18 cellular contexts compared by ENCODE assay signal in genomic region chr3:194121881-194122280, GRCh38. TPM values are rescaled to one million over a fixed set of nuclear protein-coding genes. Genes with fewer than 3 reads are reported as not detected.
DNase-seq lines count a peak whose midpoint lies in the region; FAIRE-seq and TF ChIP-seq lines count a peak whose summit lies in the region.
"Had no signal": no experiment of that assay in that cellular context is flagged by ENCODE, and none has a peak within 500 bp of the region (broad histone marks: within the 10 kb centered on the region; RNA-seq: fewer than 3 reads in every experiment).

No MANE protein-coding gene starts in this region.

- no peak overlapping the region for H3K9ac ChIP-seq in astrocyte (ENCODE audit: low read length)

- peak overlapping the region; percentile 29 for H3K4me2 ChIP-seq in astrocyte (ENCODE audit: low read length)

- POLR2A ChIA-PET in MCF 10A (lab: Yijun Ruan, JAX), result no interaction called here

- no peak overlapping the region for H2AFZ ChIP-seq in astrocyte (ENCODE audit: low read depth, low read length)

- H3K36me3 ChIP-seq in breast epithelium (no peaks in the 10 kb centered on the region), astrocyte (ENCODE audit: insufficient read depth, low read length) (no peaks in the 10 kb centered on the region), kidney epithelial cell (ENCODE audit: control insufficient read depth, insufficient read depth, low read length) (no peaks in the 10 kb centered on the region)
- H3K36me3 ChIP-seq: Peyer's patch, right lobe of liver had no signal

- FAIRE-seq in astrocyte (lab: Jason Lieb, UNC), result no peak
- FAIRE-seq: GM12891 had no signal

- BruUV-seq in MCF 10A (replicated peaks; lab: Mats Ljungman, UMichigan), result no TSS peak

- no peaks in the 10 kb centered on the region for H3K79me2 ChIP-seq in astrocyte (ENCODE audit: insufficient read depth, low read length)

- no peak overlapping the region for H3K27ac Mint-ChIP-seq in MCF 10A (ENCODE audit: low read depth, unreplicated experiment)
- no peak overlapping the region for H3K27ac Mint-ChIP-seq in astrocyte (ENCODE audit: unreplicated experiment)
- H3K27ac Mint-ChIP-seq in osteocyte (ENCODE audit: unreplicated experiment), result no peak overlapping the region
- H3K27ac Mint-ChIP-seq in activated CD4-positive, alpha-beta T cell treated with anti-CD3 and anti-CD28 coated beads, Interleukin-2, amount 10 ng/mL, durations not matched to agents 24 days and 14 days, result no peak overlapping the region
- H3K27ac Mint-ChIP-seq: CD8-positive, alpha-beta memory T cell had no signal

- H3K9me3 Mint-ChIP-seq in MCF 10A (ENCODE audit: unreplicated experiment), result no peaks in the 10 kb centered on the region
- H3K9me3 Mint-ChIP-seq in astrocyte (ENCODE audit: unreplicated experiment), result peaks cover 7% of the 10 kb centered on the region
- no peaks in the 10 kb centered on the region for H3K9me3 Mint-ChIP-seq in osteocyte (ENCODE audit: unreplicated experiment)
- no peaks in the 10 kb centered on the region for H3K9me3 Mint-ChIP-seq in activated CD4-positive, alpha-beta T cell treated with anti-CD3 and anti-CD28 coated beads, Interleukin-2, amount 10 ng/mL, durations not matched to agents 24 days and 14 days
- H3K9me3 Mint-ChIP-seq: CD8-positive, alpha-beta memory T cell had no signal

- H4K20me1 ChIP-seq in astrocyte (ENCODE audit: insufficient read depth, low read length), result no peaks in the 10 kb centered on the region

- no peak for TF ChIP-seq POLR2A in breast epithelium (IDR thresholded peaks at IDR 0.05)

- intact Hi-C loops in MCF 10A (cut with micrococcal nuclease), result no loop called here
- intact Hi-C loops in breast epithelium (cut with DNase I; ENCODE audit: low total_unique reads), result no loop called here
- intact Hi-C loops in activated CD4-positive, alpha-beta T cell treated with anti-CD3 and anti-CD28 coated beads, Interleukin-2, amount 10 ng/mL, durations not matched to agents 24 days and 14 days (cut with micrococcal nuclease), result no loop called here

- H3K27me3 Mint-ChIP-seq in MCF 10A (ENCODE audit: insufficient read depth, unreplicated experiment), result peaks cover 11% of the 10 kb centered on the region
- peaks cover 86% of the 10 kb centered on the region for H3K27me3 Mint-ChIP-seq in astrocyte (ENCODE audit: low read depth, unreplicated experiment)
- H3K27me3 Mint-ChIP-seq in osteocyte (ENCODE audit: unreplicated experiment), result peaks cover 85% of the 10 kb centered on the region
- peaks cover 77% of the 10 kb centered on the region for H3K27me3 Mint-ChIP-seq in activated CD4-positive, alpha-beta T cell treated with anti-CD3 and anti-CD28 coated beads, Interleukin-2, amount 10 ng/mL, durations not matched to agents 24 days and 14 days

- H3K27ac ChIP-seq in breast epithelium, result no peak overlapping the region
- no peak overlapping the region for H3K27ac ChIP-seq in astrocyte (ENCODE audit: low read depth, low read length)
- H3K27ac ChIP-seq: right lobe of liver had no signal

- H3K4me1 Mint-ChIP-seq in MCF 10A (ENCODE audit: insufficient read depth, unreplicated experiment) (peaks cover 15% of the 10 kb centered on the region), astrocyte (ENCODE audit: low read depth, unreplicated experiment) (no peaks in the 10 kb centered on the region), osteocyte (ENCODE audit: unreplicated experiment) (no peaks in the 10 kb centered on the region)
- no peaks in the 10 kb centered on the region for H3K4me1 Mint-ChIP-seq in activated CD4-positive, alpha-beta T cell treated with anti-CD3 and anti-CD28 coated beads, Interleukin-2, amount 10 ng/mL, durations not matched to agents 24 days and 14 days
- H3K4me1 Mint-ChIP-seq: CD8-positive, alpha-beta memory T cell had no signal

- H3K36me3 Mint-ChIP-seq in MCF 10A (ENCODE audit: insufficient read depth, unreplicated experiment) (peaks cover 6% of the 10 kb centered on the region), astrocyte (ENCODE audit: low read depth, unreplicated experiment) (peaks cover 2% of the 10 kb centered on the region), osteocyte (ENCODE audit: unreplicated experiment) (no peaks in the 10 kb centered on the region)
- no peaks in the 10 kb centered on the region for H3K36me3 Mint-ChIP-seq in activated CD4-positive, alpha-beta T cell treated with anti-CD3 and anti-CD28 coated beads, Interleukin-2, amount 10 ng/mL, durations not matched to agents 24 days and 14 days (ENCODE audit: low read depth)
- H3K36me3 Mint-ChIP-seq: CD8-positive, alpha-beta memory T cell had no signal

- TF ChIP-seq CTCF in MCF 10A (IDR thresholded peaks at IDR 0.05; ENCODE audit: unreplicated experiment) (no peak), breast epithelium (IDR thresholded peaks at IDR 0.05) (no peak), astrocyte (IDR thresholded peaks at IDR 0.05; ENCODE audit: insufficient read depth, low read depth, low read length) (no peak), kidney epithelial cell (IDR thresholded peaks at IDR 0.05; ENCODE audit: insufficient read depth, low read length, poor library complexity, severe bottlenecking) (no peak), osteocyte (IDR thresholded peaks at IDR 0.05) (no peak)

- H3K4me1 ChIP-seq in breast epithelium, result no peaks in the 10 kb centered on the region
- H3K4me1 ChIP-seq in astrocyte (ENCODE audit: insufficient read depth, low read length), result peaks cover 11% of the 10 kb centered on the region

- H3K4me3 Mint-ChIP-seq in MCF 10A (ENCODE audit: unreplicated experiment), result no peak overlapping the region
- H3K4me3 Mint-ChIP-seq in astrocyte (ENCODE audit: unreplicated experiment), result no peak overlapping the region
- no peak overlapping the region for H3K4me3 Mint-ChIP-seq in osteocyte (ENCODE audit: unreplicated experiment)
- no peak overlapping the region for H3K4me3 Mint-ChIP-seq in activated CD4-positive, alpha-beta T cell treated with anti-CD3 and anti-CD28 coated beads, Interleukin-2, amount 10 ng/mL, durations not matched to agents 24 days and 14 days
- H3K4me3 Mint-ChIP-seq: CD8-positive, alpha-beta memory T cell had no signal

- H3K27me3 ChIP-seq in breast epithelium (no peaks in the 10 kb centered on the region), astrocyte (ENCODE audit: insufficient read depth, low read length) (peaks cover 20% of the 10 kb centered on the region), kidney epithelial cell (ENCODE audit: control insufficient read depth, insufficient read depth, low read length) (no peaks in the 10 kb centered on the region)
- H3K27me3 ChIP-seq: Peyer's patch, right lobe of liver had no signal

- H3K9me3 ChIP-seq in breast epithelium (no peaks in the 10 kb centered on the region), astrocyte (ENCODE audit: insufficient read depth, low read depth, low read length) (no peaks in the 10 kb centered on the region)
- H3K9me3 ChIP-seq: Peyer's patch, right lobe of liver had no signal

- CTCF ChIA-PET in MCF 10A (lab: Yijun Ruan, JAX), result no interaction called here

- no peak overlapping the region for H3K4me3 ChIP-seq in breast epithelium
- H3K4me3 ChIP-seq in astrocyte (ENCODE audit: insufficient read depth, low read depth, low read length), result no peak overlapping the region
- no peak overlapping the region for H3K4me3 ChIP-seq in kidney epithelial cell (ENCODE audit: low read depth, low read length)
- H3K4me3 ChIP-seq: Peyer's patch, right lobe of liver had no signal

- DNase-seq in MCF 10A (ENCODE audit: unreplicated experiment), result peak; percentile 27
- no peak for DNase-seq in breast epithelium (ENCODE audit: low spot score in 2 of 2)
- peak; percentile 81 for DNase-seq in astrocyte (ENCODE audit: low read depth)
- DNase-seq in kidney epithelial cell (ENCODE audit: low read depth), result peak; percentile 71
- DNase-seq in SIG-M5 treated with dmso at 0.1 percent for 504 hours (lab: John Stamatoyannopoulos, UW; ENCODE audit: unreplicated experiment), result no peak
- no peak for DNase-seq in osteocyte (ENCODE audit: extremely low spot score, unreplicated experiment)
- DNase-seq in activated CD4-positive, alpha-beta T cell treated with anti-CD3 and anti-CD28 coated beads, Interleukin-2, amount 10 ng/mL, durations not matched to agents 24 days and 14 days, result no peak
- DNase-seq in NCI-H69 (lab: John Stamatoyannopoulos, UW), result no peak
- DNase-seq: activated gamma-delta T cell treated with Interleukin-2 at 50 U/mL for 16 hours; CD8-positive, alpha-beta memory T cell; GOT3; NCI-H2029; NCI-H524 treated with DMSO at 0.1 percent for 48 hours; right lobe of liver; stimulated activated CD4-positive, alpha-beta T cell treated with anti-CD3 and anti-CD28 coated beads, Interleukin-4, amount 100 ng/mL, for 24 hours; T-helper 1 cell had no signal

RNA-seq across cellular contexts. Expression of gene HES1, which starts 14.1 kb away (rescaled TPM):
- total RNA-seq in MCF 10A (2022) (34.6 and 37.8 TPM in 2 replicates), breast epithelium (100 to 1,000 TPM in 1 of 3 donors, 10 to 100 TPM in 1, 1 to 10 TPM in 1; 6.6 to 110 (median 87.2) TPM), astrocyte (44.6 and 46.5 TPM in 2 replicates), kidney epithelial cell (45.2 and 50.7 TPM in 2 replicates), osteocyte (41.0 and 51.6 TPM in 2 replicates)
- 0.64 and 1.2 TPM in 2 replicates for total RNA-seq in activated CD4-positive, alpha-beta T cell treated with anti-CD3 and anti-CD28 coated beads, Interleukin-2, amount 10 ng/mL, durations not matched to agents 24 days and 14 days
- total RNA-seq: CD8-positive, alpha-beta memory T cell had no signal

Comparison
In these comparisons a context has a peak if more than half of its experiments do, and no peak if none do; other contexts are left out.
1. DNase-seq: peak in MCF 10A (single experiment), astrocyte (single experiment) and kidney epithelial cell (single experiment); none in breast epithelium (0 of 2), SIG-M5 treated with dmso at 0.1 percent for 504 hours (single experiment), osteocyte (single experiment), activated CD4-positive, alpha-beta T cell treated with anti-CD3 and anti-CD28 coated beads, Interleukin-2, amount 10 ng/mL, durations not matched to agents 24 days and 14 days (single experiment) and NCI-H69 (single experiment).